ENCODE assay signal across 9 cellular contexts in genomic region chr15:41828747-41829270, GRCh38. TPM values are rescaled to one million over a fixed set of nuclear protein-coding genes. Genes with fewer than 3 reads are reported as not detected.
A peak's percentile ranks its signal among the peaks of the same experiment; 100 is the strongest.
DNase-seq lines count a peak whose midpoint lies in the region; ATAC-seq, FAIRE-seq and TF ChIP-seq lines count a peak whose summit lies in the region.
"Had no signal": no experiment of that assay in that cellular context is flagged by ENCODE, and none has a peak within 500 bp of the region (broad histone marks: within the 10 kb centered on the region; RNA-seq: fewer than 3 reads in every experiment).

No MANE protein-coding gene starts in this region.

- peaks cover 26% of the 10 kb centered on the region for H4K20me1 ChIP-seq in astrocyte (ENCODE audit: insufficient read depth, low read length)

- H3K9me3 ChIP-seq in astrocyte (ENCODE audit: insufficient read depth, low read depth, low read length) (no peaks in the 10 kb centered on the region), right lobe of liver (no peaks in the 10 kb centered on the region), transverse colon (no peaks in the 10 kb centered on the region)

- H3K36me3 Mint-ChIP-seq in activated T-cell treated with anti-CD3 and anti-CD28 coated beads, Interleukin-2, amount 50 U/mL, for 72 hours (ENCODE audit: insufficient read depth in 2 of 2) = no peaks in the 10 kb centered on the region
- H3K36me3 Mint-ChIP-seq in astrocyte (ENCODE audit: low read depth, unreplicated experiment) = peaks cover 16% of the 10 kb centered on the region

- H3K9ac ChIP-seq in astrocyte (ENCODE audit: low read length) = peak overlapping the region; percentile 83

- peak overlapping the region; percentile 98 for H3K27ac Mint-ChIP-seq in activated T-cell treated with anti-CD3 and anti-CD28 coated beads, Interleukin-2, amount 50 U/mL, for 72 hours
- H3K27ac Mint-ChIP-seq in astrocyte (ENCODE audit: unreplicated experiment) = peak overlapping the region; percentile 73

- DNase-seq in activated T-cell treated with anti-CD3 and anti-CD28 coated beads, Interleukin-2, amount 50 U/mL, for 72 hours = no peak
- DNase-seq in activated T-cell treated with anti-CD3 and anti-CD28 coated beads for 4 hours (no peak), astrocyte (ENCODE audit: low read depth) (peak; percentile 18), right lobe of liver (no peak), transverse colon (no peak), ecto neural progenitor cell (ENCODE audit: low spot score) (no peak)
- no peak for DNase-seq in central memory CD4-positive, alpha-beta T cell
- DNase-seq: NCI-H510A had no signal

- peaks cover 6% of the 10 kb centered on the region for H3K79me2 ChIP-seq in astrocyte (ENCODE audit: insufficient read depth, low read length)

- no peaks in the 10 kb centered on the region for H3K27me3 Mint-ChIP-seq in activated T-cell treated with anti-CD3 and anti-CD28 coated beads, Interleukin-2, amount 50 U/mL, for 72 hours (ENCODE audit: low read depth)
- no peaks in the 10 kb centered on the region for H3K27me3 Mint-ChIP-seq in astrocyte (ENCODE audit: low read depth, unreplicated experiment)

- 10% methylated on average over 7 of the region's 7 CpGs for WGBS in right lobe of liver (ENCODE audit: insufficient coverage, low coverage, low lambda C conversion rate, missing lambda C conversion rate)
- 11% methylated on average over 7 of the region's 7 CpGs for WGBS in transverse colon (ENCODE audit: low coverage in 1 of 2), 2 donors

- peak; percentile 50 for FAIRE-seq in astrocyte (lab: Jason Lieb, UNC)

- no peak for ATAC-seq in activated T-cell treated with anti-CD3 and anti-CD28 coated beads, Interleukin-2, amount 50 U/mL, for 72 hours (replicated peaks in 1 of 2)
- ATAC-seq in right lobe of liver (no peak), HG03342 (IDR thresholded peaks at IDR 0.05; ENCODE audit: unreplicated experiment) (no peak)

- TF ChIP-seq CTCF in astrocyte (IDR thresholded peaks at IDR 0.05; ENCODE audit: insufficient read depth, low read depth, low read length) (no peak), right lobe of liver (IDR thresholded peaks at IDR 0.05) (no peak), transverse colon (IDR thresholded peaks at IDR 0.05) (no peak)

- H3K4me3 Mint-ChIP-seq in activated T-cell treated with anti-CD3 and anti-CD28 coated beads, Interleukin-2, amount 50 U/mL, for 72 hours = peak overlapping the region; percentile 92 to 100
- H3K4me3 Mint-ChIP-seq in astrocyte (ENCODE audit: unreplicated experiment) = peak overlapping the region; percentile 88

- H2AFZ ChIP-seq in astrocyte (ENCODE audit: low read depth, low read length) = peak overlapping the region; percentile 89

- peaks cover 54% of the 10 kb centered on the region for H3K4me1 Mint-ChIP-seq in activated T-cell treated with anti-CD3 and anti-CD28 coated beads, Interleukin-2, amount 50 U/mL, for 72 hours (ENCODE audit: low read depth)
- peaks cover 5% of the 10 kb centered on the region for H3K4me1 Mint-ChIP-seq in astrocyte (ENCODE audit: low read depth, unreplicated experiment)

- no peak overlapping the region for H3K27ac ChIP-seq in astrocyte (ENCODE audit: low read depth, low read length)
- no peak overlapping the region for H3K27ac ChIP-seq in right lobe of liver
- H3K27ac ChIP-seq in transverse colon = peak overlapping the region; percentile 81 to 90 (median 86)

- H3K4me2 ChIP-seq in astrocyte (ENCODE audit: low read length) = peak overlapping the region; percentile 84

- TF ChIP-seq EP300 in transverse colon (IDR thresholded peaks at IDR 0.05; ENCODE audit: low read depth) = no peak

- H3K27me3 ChIP-seq in astrocyte (ENCODE audit: insufficient read depth, low read length) (no peaks in the 10 kb centered on the region), right lobe of liver (no peaks in the 10 kb centered on the region), transverse colon (no peaks in the 10 kb centered on the region)

- peaks cover 14% of the 10 kb centered on the region for H3K4me1 ChIP-seq in astrocyte (ENCODE audit: insufficient read depth, low read length)
- H3K4me1 ChIP-seq in right lobe of liver = peaks cover 0 to 14% (median 6%) of the 10 kb centered on the region in 4 donors
- peaks cover 9 to 18% (median 12%) of the 10 kb centered on the region in 4 donors for H3K4me1 ChIP-seq in transverse colon

- TF ChIP-seq POLR2A in right lobe of liver (IDR thresholded peaks at IDR 0.05) (no peak), transverse colon (IDR thresholded peaks at IDR 0.05) (no peak)

- intact Hi-C loops in right lobe of liver (cut with DNase I) (loop anchor here in 1 of 2 donors (10.0 kb wide), 1 partner anchor 76 kb away; no protein-coding TSS in a partner anchor), transverse colon (cut with DNase I; ENCODE audit: low total_unique reads) (no loop called here)

- H3K4me3 ChIP-seq in astrocyte (ENCODE audit: insufficient read depth, low read depth, low read length) (peak overlapping the region; percentile 88), right lobe of liver (peak overlapping the region; percentile 83 to 91 (median 85)), transverse colon (peak overlapping the region in 3 of 4 donors; percentile 60 to 95 (median 80))

- in situ Hi-C loops in transverse colon (cut with MboI; ENCODE audit: low pct_ligation_motif_present in 1 of 4, low pct_unique_long_range_greater_than_20kb in 1 of 4, low sequenced_read_pairs in 3 of 4) = no loop called here

- H3K36me3 ChIP-seq in astrocyte (ENCODE audit: insufficient read depth, low read length) = peaks cover 7% of the 10 kb centered on the region
- no peaks in the 10 kb centered on the region for H3K36me3 ChIP-seq in right lobe of liver
- H3K36me3 ChIP-seq in transverse colon = no peaks in the 10 kb centered on the region

- no peaks in the 10 kb centered on the region for H3K9me3 Mint-ChIP-seq in activated T-cell treated with anti-CD3 and anti-CD28 coated beads, Interleukin-2, amount 50 U/mL, for 72 hours
- H3K9me3 Mint-ChIP-seq in astrocyte (ENCODE audit: unreplicated experiment) = peaks cover 2% of the 10 kb centered on the region

RNA-seq across cellular contexts. Expression of gene JMJD7, which starts 0.9 kb away (rescaled TPM):
- 10 to 100 TPM; 15.2 to 16.0 TPM for total RNA-seq in activated T-cell treated with anti-CD3 and anti-CD28 coated beads, Interleukin-2, amount 50 U/mL, for 72 hours
- total RNA-seq in astrocyte (5.7 and 7.6 TPM in 2 replicates), right lobe of liver (1 to 10 TPM; 6.0 to 8.6 (median 7.3) TPM), transverse colon (10 to 100 TPM in 2 of 4 donors, 1 to 10 TPM in 2; 1.9 to 10.9 (median 7.6) TPM)

RNA-seq across cellular contexts. Expression of gene PLA2G4B, which starts 9.8 kb away (rescaled TPM):
- total RNA-seq in activated T-cell treated with anti-CD3 and anti-CD28 coated beads, Interleukin-2, amount 50 U/mL, for 72 hours = 1 to 10 TPM; 4.4 to 9.1 TPM
- total RNA-seq in astrocyte (1.5 and 1.8 TPM in 2 replicates), right lobe of liver (1 to 10 TPM in 5 of 6 experiments, under 1 TPM in 1; 0.31 to 7.3 (median 4.7) TPM), transverse colon (1 to 10 TPM in 3 of 4 donors, not detected in 1; 1.6 to 5.2 (median 3.5) TPM)

RNA-seq across cellular contexts. Expression of gene MAPKBP1, which starts 54.5 kb away (rescaled TPM):
- total RNA-seq in activated T-cell treated with anti-CD3 and anti-CD28 coated beads, Interleukin-2, amount 50 U/mL, for 72 hours = 10 to 100 TPM; 16.0 to 17.7 TPM
- total RNA-seq in astrocyte (30.8 and 30.9 TPM in 2 replicates), right lobe of liver (1 to 10 TPM; 4.3 to 7.9 (median 5.7) TPM), transverse colon (10 to 100 TPM; 16.0 to 36.4 (median 16.8) TPM)

Comparison
In these comparisons a context has a peak if more than half of its experiments do, and no peak if none do; other contexts are left out.
1. H3K27ac ChIP-seq: peak in transverse colon (4 of 4); none in astrocyte (single experiment) and right lobe of liver (0 of 3).
2. Peak in every context shown above with its lines, with median percentiles within 50 percentile points of each other: H3K4me3 ChIP-seq.